In genomic region chr20:41782730-41783406, GRCh38 we compare ENCODE assay signal across 28 cellular contexts.
"Had no signal": no experiment of that assay in that cellular context is flagged by ENCODE, and none has a peak within 500 bp of the region (broad histone marks: within the 10 kb centered on the region; RNA-seq: fewer than 3 reads in every experiment).

No MANE protein-coding gene starts in this region.

- H3K9me3 ChIP-seq: left lung, mucosa of descending colon, prostate gland, sigmoid colon, testis, tibial artery, upper lobe of left lung had no signal

- H3K36me3 ChIP-seq: left lung, neural progenitor cell, prostate gland, sigmoid colon, tibial artery, upper lobe of left lung had no signal

- H3K9ac ChIP-seq: neural progenitor cell had no signal

- H2AFZ ChIP-seq: neural progenitor cell had no signal

- H3K4me3 ChIP-seq: coronary artery, left lung, mucosa of descending colon, neural progenitor cell, prostate gland, sigmoid colon, testis, tibial artery, upper lobe of left lung had no signal

- H3K4me1 Mint-ChIP-seq: immature natural killer cell; naive B cell; neural progenitor cell; stimulated activated effector memory CD8-positive, alpha-beta T cell treated with anti-CD3 and anti-CD28 coated beads, Interleukin-12 subunit alpha, Interleukin-12 subunit beta, amount 100 ng/mL, for 72 hours had no signal

- H3K36me3 Mint-ChIP-seq: immature natural killer cell; mesothelial cell of epicardium; naive B cell; neural progenitor cell; stimulated activated effector memory CD8-positive, alpha-beta T cell treated with anti-CD3 and anti-CD28 coated beads, Interleukin-12 subunit alpha, Interleukin-12 subunit beta, amount 100 ng/mL, for 72 hours had no signal

- H3K27me3 ChIP-seq: neural progenitor cell, sigmoid colon, testis, tibial artery, upper lobe of left lung had no signal

- H3K27ac Mint-ChIP-seq: immature natural killer cell; mesothelial cell of epicardium; naive B cell; natural killer cell treated with Interleukin-12 subunit alpha and Interleukin-12 subunit beta and Interleukin-15 and Interleukin-18, amount 100 ng/mL, for 72 hours; neural progenitor cell; stimulated activated effector memory CD8-positive, alpha-beta T cell treated with anti-CD3 and anti-CD28 coated beads, Interleukin-12 subunit alpha, Interleukin-12 subunit beta, amount 100 ng/mL, for 72 hours had no signal

- DNase-seq: dermis blood vessel endothelial cell; effector memory CD4-positive, alpha-beta T cell; erythroblast; immature natural killer cell; left cardiac atrium; left lung; mesenchymal stem cell; mucosa of descending colon; naive B cell; right cardiac atrium; sigmoid colon; stimulated activated CD4-positive, alpha-beta T cell treated with anti-CD3 and anti-CD28 coated beads, Interleukin-2, amount 100 ng/mL, for 24 hours; stimulated activated CD4-positive, alpha-beta T cell treated with anti-CD3 and anti-CD28 coated beads, Interleukin-4, amount 100 ng/mL, for 24 hours; stimulated activated naive CD4-positive, alpha-beta T cell treated with Interleukin-2 at 50 U/mL for 16 hours; substantia nigra; testis; tibial artery; upper lobe of left lung had no signal

- H3K27ac ChIP-seq: coronary artery, left lung, neural progenitor cell, prostate gland, sigmoid colon, testis, tibial artery, upper lobe of left lung had no signal

- H3K4me1 ChIP-seq: left lung, neural progenitor cell, prostate gland, sigmoid colon, testis, tibial artery, upper lobe of left lung had no signal

- H3K9me3 Mint-ChIP-seq: natural killer cell treated with Interleukin-12 subunit alpha and Interleukin-12 subunit beta and Interleukin-15 and Interleukin-18, amount 100 ng/mL, for 72 hours; stimulated activated effector memory CD8-positive, alpha-beta T cell treated with anti-CD3 and anti-CD28 coated beads, Interleukin-12 subunit alpha, Interleukin-12 subunit beta, amount 100 ng/mL, for 72 hours had no signal

- H3K4me2 ChIP-seq: neural progenitor cell had no signal

- FAIRE-seq: endometrium, frontal cortex, keratinocyte, urothelium cell line had no signal

- H3K4me3 Mint-ChIP-seq: immature natural killer cell; mesothelial cell of epicardium; naive B cell; natural killer cell treated with Interleukin-12 subunit alpha and Interleukin-12 subunit beta and Interleukin-15 and Interleukin-18, amount 100 ng/mL, for 72 hours; neural progenitor cell; stimulated activated effector memory CD8-positive, alpha-beta T cell treated with anti-CD3 and anti-CD28 coated beads, Interleukin-12 subunit alpha, Interleukin-12 subunit beta, amount 100 ng/mL, for 72 hours had no signal

- ATAC-seq: left cardiac atrium, left lung, mucosa of descending colon, right cardiac atrium had no signal
